Comparison of ENCODE assay signal across 22 cellular contexts in the genomic region with DNA sequence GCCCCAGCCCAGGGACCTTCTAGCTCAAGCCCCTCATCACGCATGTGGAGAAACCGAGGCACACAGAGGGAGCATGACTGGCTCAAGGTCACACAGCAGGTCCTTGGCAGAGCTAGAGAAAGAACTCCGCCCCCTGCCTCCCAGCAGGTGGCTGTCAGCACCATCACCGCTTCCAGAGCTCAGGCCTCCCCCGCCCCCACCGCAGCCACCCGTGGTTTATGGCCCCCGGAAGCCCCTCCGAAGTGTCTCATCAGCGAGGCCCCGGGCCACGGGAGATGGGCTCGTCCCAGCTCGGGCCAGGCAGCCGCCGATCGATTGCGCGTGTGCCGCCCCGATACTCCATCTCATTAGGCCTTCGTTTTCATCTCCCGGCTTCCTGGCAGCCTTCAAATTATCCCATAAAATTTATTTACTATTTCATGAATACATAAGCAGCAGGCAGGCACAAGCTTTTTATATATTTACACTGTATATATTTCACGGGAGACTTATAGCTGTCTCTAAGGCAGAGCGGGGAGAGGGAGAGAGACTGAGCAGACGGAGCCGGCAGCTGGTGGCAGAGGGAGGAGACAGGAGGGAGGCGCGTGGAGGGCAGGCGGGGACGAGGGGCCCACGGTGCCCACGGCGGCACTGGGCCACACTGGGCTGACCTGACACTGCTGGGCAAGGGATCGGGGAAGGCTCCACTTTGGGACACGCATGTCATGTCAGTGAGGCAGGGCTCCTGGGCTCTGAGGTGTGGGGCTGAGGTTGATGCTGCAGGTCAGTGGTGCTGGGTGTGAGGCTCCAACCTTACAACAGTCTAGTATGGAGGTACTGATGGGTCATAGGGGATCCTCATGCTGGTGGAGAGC.
DNase-seq lines count a peak whose midpoint lies in the region; ATAC-seq and TF ChIP-seq lines count a peak whose summit lies in the region.
"Had no signal": no experiment of that assay in that cellular context is flagged by ENCODE, and none has a peak within 500 bp of the region (broad histone marks: within the 10 kb centered on the region; RNA-seq: fewer than 3 reads in every experiment).

No MANE protein-coding gene starts in this region.

- no peak overlapping the region for H3K9ac ChIP-seq in SK-N-SH
- H3K9ac ChIP-seq: GM23248 had no signal

- peak; percentile 57 for DNase-seq in SK-N-SH
- peak; percentile 48 for DNase-seq in NCI-H1092 treated with DMSO at 0.1 percent for 48 hours (lab: John Stamatoyannopoulos, UW)
- no peak for DNase-seq in RWPE2 (ENCODE audit: low spot score)
- DNase-seq in upper lobe of right lung, result no peak
- DNase-seq in spleen, result no peak
- DNase-seq in foreskin fibroblast, result no peak
- DNase-seq in effector CD8-positive, alpha-beta T cell (lab: John Stamatoyannopoulos, UW), result no peak
- DNase-seq: activated CD4-positive, alpha-beta T cell treated with anti-CD3 and anti-CD28 coated beads, Interleukin-2, amount 10 ng/mL, durations not matched to agents 24 days and 14 days; activated gamma-delta T cell; amniotic stem cell; GM23248; Kasumi-1; left colon; midbrain; NCI-H187; RPMI8226; stimulated activated CD4-positive, alpha-beta T cell treated with anti-CD3 and anti-CD28 coated beads, Interleukin-2, amount 100 ng/mL, for 24 hours; stimulated activated naive CD8-positive, alpha-beta T cell treated with anti-CD3 and anti-CD28 coated beads, Interleukin-15, Interleukin-2, amounts not matched to agents 100 U/mL and 50 U/mL, for 24 hours; T-cell had no signal

- POLR2A ChIA-PET in SK-N-SH (lab: Yijun Ruan, JAX), result no interaction called here

- H3K4me2 ChIP-seq in SK-N-SH, result no peak overlapping the region

- H3K4me1 ChIP-seq in SK-N-SH (ENCODE audit: control insufficient read depth in 1 of 2, insufficient read depth in 2 of 2, low read depth in 1 of 2, low read length in 1 of 2) (0 out of 4 replicates have a peak, but pooled peaks cover 0 to 6% of the 10 kb centered on the region in 2 experiments), RWPE2 (ENCODE audit: insufficient read depth, poor library complexity, severe bottlenecking) (no peaks in the 10 kb centered on the region), upper lobe of right lung (no peaks in the 10 kb centered on the region), spleen (no peaks in the 10 kb centered on the region)
- H3K4me1 ChIP-seq: tibial nerve had no signal

- TF ChIP-seq CTCF in SK-N-SH (IDR thresholded peaks at IDR 0.05), result no peak
- no peak for TF ChIP-seq CTCF in RWPE2 (IDR thresholded peaks at IDR 0.05; ENCODE audit: poor library complexity, severe bottlenecking)
- no peak for TF ChIP-seq CTCF in upper lobe of right lung (IDR thresholded peaks at IDR 0.05)
- no peak for TF ChIP-seq CTCF in spleen (IDR thresholded peaks at IDR 0.05 in 8 of 11, conservative IDR thresholded peaks at IDR 0.05 in 3 of 11)
- TF ChIP-seq CTCF in foreskin fibroblast (IDR thresholded peaks at IDR 0.05; ENCODE audit: low read depth, low read length), result no peak

- H3K4me3 ChIP-seq in SK-N-SH (ENCODE audit: low read depth in 2 of 2, low read length in 1 of 2), result no peak overlapping the region
- H3K4me3 ChIP-seq in RWPE2 (ENCODE audit: severe bottlenecking), result no peak overlapping the region
- H3K4me3 ChIP-seq in upper lobe of right lung, result no peak overlapping the region
- H3K4me3 ChIP-seq in spleen, result no peak overlapping the region
- no peak overlapping the region for H3K4me3 ChIP-seq in foreskin fibroblast (ENCODE audit: low read depth in 1 of 2, low read length in 2 of 2)
- H3K4me3 ChIP-seq: cardiac muscle cell, GM23248, tibial nerve had no signal

- H3K9me3 ChIP-seq in SK-N-SH (no peaks in the 10 kb centered on the region), RWPE2 (ENCODE audit: severe bottlenecking) (no peaks in the 10 kb centered on the region), upper lobe of right lung (no peaks in the 10 kb centered on the region), spleen (peaks cover 0 to 10% (median 0%) of the 10 kb centered on the region in 8 donors)

- CTCF ChIA-PET in SK-N-SH (lab: Yijun Ruan, JAX), result interaction anchor here (0.7 to 1.4 kb wide), 2 partner anchors 77 to 284 kb away, joined by 3 to 4 read pairs; no protein-coding TSS in a partner anchor

- no peaks in the 10 kb centered on the region for H3K9me2 ChIP-seq in SK-N-SH

- no peak overlapping the region for H3K27ac ChIP-seq in SK-N-SH (ENCODE audit: low read depth in 2 of 2, low read length in 1 of 2)
- no peak overlapping the region for H3K27ac ChIP-seq in RWPE2 (ENCODE audit: poor library complexity, severe bottlenecking)
- no peak overlapping the region for H3K27ac ChIP-seq in upper lobe of right lung
- H3K27ac ChIP-seq in spleen, result no peak overlapping the region
- H3K27ac ChIP-seq: cardiac muscle cell, GM23248, tibial nerve had no signal

- TF ChIP-seq RAD21 in SK-N-SH (IDR thresholded peaks at IDR 0.05; ENCODE audit: low read length), result no peak

- H3K36me3 ChIP-seq in SK-N-SH (replicated peaks in 1 of 2; ENCODE audit: control insufficient read depth in 1 of 2, insufficient read depth in 2 of 2, low read length in 1 of 2) (no peaks in the 10 kb centered on the region), RWPE2 (ENCODE audit: low read depth) (no peaks in the 10 kb centered on the region), upper lobe of right lung (no peaks in the 10 kb centered on the region), spleen (no peaks in the 10 kb centered on the region)
- H3K36me3 ChIP-seq: cardiac muscle cell, tibial nerve had no signal

- no peaks in the 10 kb centered on the region for H3K79me2 ChIP-seq in SK-N-SH (ENCODE audit: insufficient read depth)

- ATAC-seq in SK-N-SH treated with all-trans-retinoic acid at 6 μM for 48 hours, result no peak; the same call in 2 of the 3 replicates
- peak; percentile 32; the same call in 1 of the 3 replicates for ATAC-seq in RWPE2 (ENCODE audit: low read depth)
- peak; percentile 18 for ATAC-seq in upper lobe of right lung
- ATAC-seq: left colon; stimulated activated naive CD8-positive, alpha-beta T cell treated with anti-CD3 and anti-CD28 coated beads, Interleukin-15, Interleukin-2, amounts not matched to agents 100 U/mL and 50 U/mL, for 24 hours; T-cell had no signal

- H3K27me3 ChIP-seq in SK-N-SH (ENCODE audit: insufficient read depth) (no peaks in the 10 kb centered on the region), RWPE2 (ENCODE audit: insufficient read depth, poor library complexity, severe bottlenecking) (peaks cover 20% of the 10 kb centered on the region), upper lobe of right lung (peaks cover 14% of the 10 kb centered on the region), spleen (replicated peaks in 1 of 7) (peaks cover 0 to 73% (median 0%) of the 10 kb centered on the region in 7 donors)
- H3K27me3 ChIP-seq: tibial nerve had no signal

- no peak for TF ChIP-seq POLR2A in spleen (IDR thresholded peaks at IDR 0.05)

- WGBS in SK-N-SH (ENCODE audit: low lambda C conversion rate), result 42% methylated on average over 22 of the region's 36 CpGs
- WGBS in spleen, 5 donors, result 79 to 85% (median 82%) methylated on average over 31 to 36 of the region's 36 CpGs

- H3F3A ChIP-seq in SK-N-SH (replicated peaks; ENCODE audit: insufficient read depth), result peaks cover 6% of the 10 kb centered on the region

- no peak for TF ChIP-seq EP300 in SK-N-SH (IDR thresholded peaks at IDR 0.05; ENCODE audit: borderline replicate concordance in 1 of 2, low read depth in 1 of 2, low read length in 1 of 2)

- no peaks in the 10 kb centered on the region for H4K20me1 ChIP-seq in SK-N-SH (ENCODE audit: insufficient read depth)

- intact Hi-C loops in upper lobe of right lung (cut with DNase I) (no loop called here), spleen (cut with DNase I; ENCODE audit: low total_unique reads) (no loop called here)

- no peak overlapping the region for H2AFZ ChIP-seq in SK-N-SH (ENCODE audit: low read depth)
- H2AFZ ChIP-seq: GM23248 had no signal

TF ChIP-seq in SK-N-SH, 30 proteins besides CTCF, POLR2A, EP300 and RAD21 (continues in another document):
- TF ChIP-seq, protein P1, sequence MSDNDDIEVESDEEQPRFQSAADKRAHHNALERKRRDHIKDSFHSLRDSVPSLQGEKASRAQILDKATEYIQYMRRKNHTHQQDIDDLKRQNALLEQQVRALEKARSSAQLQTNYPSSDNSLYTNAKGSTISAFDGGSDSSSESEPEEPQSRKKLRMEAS (IDR thresholded peaks at IDR 0.05; ENCODE audit: low read depth), result no peak
- TF ChIP-seq FOXM1 (IDR thresholded peaks at IDR 0.05; ENCODE audit: low read depth) (no peak), MXI1 (IDR thresholded peaks at IDR 0.05; ENCODE audit: low read depth, low read length) (no peak)

TF ChIP-seq in SK-N-SH treated with all-trans-retinoic acid at 6 μM for 48 hours, 23 proteins besides CTCF, POLR2A, EP300 and RAD21:
- TF ChIP-seq ZNF565 (CRISPR knock-in tag; conservative IDR thresholded peaks at IDR 0.05; ENCODE audit: low read depth) (no peak), PPARA (CRISPR knock-in tag; IDR thresholded peaks at IDR 0.05; ENCODE audit: borderline replicate concordance) (no peak)

Comparison
In these comparisons a context has a peak if more than half of its experiments do, and no peak if none do; other contexts are left out.
1. DNase-seq: peak in SK-N-SH (single experiment) and NCI-H1092 treated with DMSO at 0.1 percent for 48 hours (single experiment); none in RWPE2 (single experiment), upper lobe of right lung (single experiment), spleen (single experiment), foreskin fibroblast (0 of 2) and effector CD8-positive, alpha-beta T cell (single experiment).